22 cellular contexts compared by ENCODE assay signal in genomic region chr2:146370821-146371220, GRCh38.
DNase-seq lines count a peak whose midpoint lies in the region; FAIRE-seq and TF ChIP-seq lines count a peak whose summit lies in the region.
"Had no signal": no experiment of that assay in that cellular context is flagged by ENCODE, and none has a peak within 500 bp of the region (broad histone marks: within the 10 kb centered on the region; RNA-seq: fewer than 3 reads in every experiment).

No MANE protein-coding gene starts in this region.

- H3K27ac ChIP-seq in substantia nigra (ENCODE audit: low read depth, low read length, poor library complexity, severe bottlenecking): no peak overlapping the region
- H3K27ac ChIP-seq: BLaER1 treated with 17β-estradiol and CSF1 and Interleukin-3, amounts not matched to agents 10 nM and 100 nM; breast epithelium; epithelial cell of prostate; gastroesophageal sphincter; HL-60; KMS-11; left ventricle myocardium inferior; pancreas; SJCRH30 had no signal

- H3K9me3 ChIP-seq in adipocyte (ENCODE audit: control insufficient read depth, low read length): no peaks in the 10 kb centered on the region
- H3K9me3 ChIP-seq: breast epithelium, gastroesophageal sphincter, pancreas, SJCRH30 had no signal

- peaks cover 6% of the 10 kb centered on the region for H3K4me1 ChIP-seq in adipocyte (ENCODE audit: control insufficient read depth, insufficient read depth, low read length)
- H3K4me1 ChIP-seq: BLaER1 treated with 17β-estradiol and CSF1 and Interleukin-3, amounts not matched to agents 10 nM and 100 nM; breast epithelium; gastroesophageal sphincter; left ventricle myocardium inferior; pancreas; SJCRH30 had no signal

- no peak for TF ChIP-seq POLR2A in H54 (IDR thresholded peaks at IDR 0.05; ENCODE audit: low read depth, low read length)

- FAIRE-seq in H54 (lab: Jason Lieb, UNC): peak; percentile 67
- FAIRE-seq in urothelium cell line (lab: Jason Lieb, UNC): no peak
- FAIRE-seq: pancreas had no signal

- H3K27me3 ChIP-seq in adipocyte (replicated peaks; ENCODE audit: control insufficient read depth, insufficient read depth, low read length): no peaks in the 10 kb centered on the region
- H3K27me3 ChIP-seq: BLaER1 treated with 17β-estradiol and CSF1 and Interleukin-3, amounts not matched to agents 10 nM and 100 nM; breast epithelium; gastroesophageal sphincter; pancreas; SJCRH30 had no signal

- DNase-seq in H54 (ENCODE audit: insufficient read length, low spot score) (no peak), adipocyte (ENCODE audit: low read depth) (peak; percentile 18), inferior parietal cortex (ENCODE audit: extremely low spot score) (peak; percentile 18), urothelium cell line (ENCODE audit: low spot score) (peak; percentile 17), substantia nigra (lab: John Stamatoyannopoulos, UW) (no peak), COLO829 (ENCODE audit: low spot score) (no peak), hippocampal formation (lab: John Stamatoyannopoulos, UW) (no peak)
- DNase-seq: activated CD8-positive, alpha-beta T cell treated with anti-CD3 and anti-CD28 coated beads, Interleukin-2, amount 10 ng/mL, durations not matched to agents 7 days and 5 days; activated T-cell treated with anti-CD3 and anti-CD28 coated beads, Interleukin-2, amount 50 U/mL, for 72 hours; dermis blood vessel endothelial cell; left ventricle myocardium inferior; NCI-H1092 treated with DMSO at 0.1 percent for 48 hours; NCI-H526 treated with DMSO at 0.1 percent for 48 hours; pancreas; SJCRH30; T-helper 2 cell had no signal

- no peak overlapping the region for H3K4me3 ChIP-seq in adipocyte (ENCODE audit: low read length)
- H3K4me3 ChIP-seq: BLaER1 treated with 17β-estradiol and CSF1 and Interleukin-3, amounts not matched to agents 10 nM and 100 nM; breast epithelium; gastroesophageal sphincter; left ventricle myocardium inferior; pancreas; SJCRH30 had no signal

- H3K36me3 ChIP-seq in adipocyte (ENCODE audit: control insufficient read depth, insufficient read depth, low read length, severe bottlenecking): no peaks in the 10 kb centered on the region
- H3K36me3 ChIP-seq: BLaER1 treated with 17β-estradiol and CSF1 and Interleukin-3, amounts not matched to agents 10 nM and 100 nM; breast epithelium; gastroesophageal sphincter; left ventricle myocardium inferior; pancreas; SJCRH30 had no signal

- H3K9ac ChIP-seq in adipocyte (ENCODE audit: low read length): no peak overlapping the region
- H3K9ac ChIP-seq: BLaER1 treated with 17β-estradiol and CSF1 and Interleukin-3, amounts not matched to agents 10 nM and 100 nM; KMS-11 had no signal

Comparison
In these comparisons a context has a peak if more than half of its experiments do, and no peak if none do; other contexts are left out.
1. DNase-seq: peak in adipocyte (single experiment), inferior parietal cortex (single experiment) and urothelium cell line (single experiment); none in H54 (single experiment), substantia nigra (0 of 49), COLO829 (single experiment) and hippocampal formation (0 of 2).